8 cellular contexts compared by ENCODE assay signal in the genomic region with DNA sequence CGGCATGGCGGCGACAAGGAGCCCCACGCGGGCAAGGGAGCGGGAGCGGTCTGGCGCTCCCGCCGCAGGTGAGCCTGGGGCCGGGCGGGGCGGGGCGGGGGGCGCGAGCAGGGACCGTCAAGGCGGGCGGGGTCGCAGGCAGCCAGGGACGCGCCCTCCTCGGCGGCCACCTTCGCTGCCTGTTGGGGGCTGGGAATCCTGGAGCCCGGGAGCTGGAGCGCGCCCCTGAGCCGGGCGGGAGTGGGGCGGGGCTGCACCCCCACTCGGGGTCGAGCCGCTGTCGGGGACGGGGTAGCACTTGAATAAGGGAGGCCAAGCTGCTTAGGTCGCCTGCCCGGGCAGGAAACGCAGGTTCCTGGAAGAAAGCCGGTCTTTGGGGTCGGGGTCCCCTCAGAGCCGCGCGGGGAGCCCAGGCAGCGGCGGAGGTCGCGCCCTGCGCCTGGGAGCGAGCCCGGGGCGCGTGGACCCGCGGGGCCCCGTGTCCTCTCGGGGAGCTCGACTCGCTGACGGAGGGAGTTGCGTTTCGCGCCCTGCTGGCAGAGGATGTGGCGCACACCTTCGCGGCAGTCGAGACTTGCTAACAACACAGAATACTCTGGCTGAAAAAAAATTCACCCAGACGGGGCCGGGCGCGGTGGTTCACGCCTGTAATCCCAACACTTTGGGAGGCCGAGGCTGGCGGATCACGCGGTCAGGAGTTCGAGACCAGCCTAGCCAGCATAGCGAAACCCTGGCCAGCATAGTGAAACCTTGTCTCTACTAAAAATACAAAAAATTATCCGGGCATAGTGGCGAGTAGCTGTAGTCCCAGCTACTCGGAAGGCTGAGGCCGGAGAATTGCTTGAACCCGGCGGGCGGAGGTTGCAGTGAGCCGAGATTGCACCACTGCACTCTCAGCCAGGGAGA. TPM values are rescaled to one million over a fixed set of nuclear protein-coding genes. Genes with fewer than 3 reads are reported as not detected.
A peak's percentile ranks its signal among the peaks of the same experiment; 100 is the strongest.
DNase-seq lines count a peak whose midpoint lies in the region; ATAC-seq, FAIRE-seq and TF ChIP-seq lines count a peak whose summit lies in the region.

No MANE protein-coding gene starts in this region.

- no peaks in the 10 kb centered on the region for H3K9me3 Mint-ChIP-seq in T-helper 2 cell treated with Interferon-gamma antibody and Interleukin-4, amounts not matched to agents 5 μg/mL and 100 μg/mL, for 36 hours

- ATAC-seq in GM21825 (IDR thresholded peaks at IDR 0.05; ENCODE audit: unreplicated experiment), result peak; percentile 69

- peak overlapping the region; percentile 78 for H3K27ac Mint-ChIP-seq in T-helper 2 cell treated with Interferon-gamma antibody and Interleukin-4, amounts not matched to agents 5 μg/mL and 100 μg/mL, for 36 hours

- peak overlapping the region; percentile 30 to 53 for H3K27ac ChIP-seq in kidney (ENCODE audit: low read depth in 2 of 2, low read length in 2 of 2)

- H3K9me3 ChIP-seq in kidney (ENCODE audit: control insufficient read depth in 1 of 2, low read length in 2 of 2), result no peaks in the 10 kb centered on the region

- no peak for FAIRE-seq in kidney (lab: Jason Lieb, UNC)
- FAIRE-seq in H54 (lab: Jason Lieb, UNC), result no peak

- in situ Hi-C loops in G401 (cut with HindIII; ENCODE audit: low sequenced_read_pairs), result no loop called here

- peak overlapping the region; percentile 56 to 67 for H3K4me3 ChIP-seq in kidney (ENCODE audit: low read length in 2 of 2)

- TF ChIP-seq CTCF in kidney (IDR thresholded peaks at IDR 0.05; ENCODE audit: borderline replicate concordance, extremely low read depth, insufficient read depth), result no peak

- H3K4me1 Mint-ChIP-seq in T-helper 2 cell treated with Interferon-gamma antibody and Interleukin-4, amounts not matched to agents 5 μg/mL and 100 μg/mL, for 36 hours (ENCODE audit: low read depth), result peaks cover 38% of the 10 kb centered on the region

- no peaks in the 10 kb centered on the region for H3K36me3 ChIP-seq in kidney (ENCODE audit: control insufficient read depth in 1 of 2, insufficient read depth in 2 of 2, low read length in 2 of 2)

- DNase-seq in G401 (ENCODE audit: low spot score) (peak; percentile 64), Kasumi-1 (lab: John Stamatoyannopoulos, UW) (peak; percentile 35 to 41), astrocyte of the hippocampus (ENCODE audit: low read depth, low spot score) (peak; percentile 47), kidney (peak; percentile 91), H54 (ENCODE audit: insufficient read length, low spot score) (no peak)
- DNase-seq in T-helper 2 cell treated with Interferon-gamma antibody and Interleukin-4, amounts not matched to agents 5 μg/mL and 100 μg/mL, for 36 hours (ENCODE audit: low spot score), result peak; percentile 79
- peak; percentile 78 for DNase-seq in stimulated activated CD4-positive, alpha-beta T cell treated with anti-CD3 and anti-CD28 coated beads, Interleukin-2, amount 100 ng/mL, for 4 hours (ENCODE audit: low read depth)

- H3K9ac ChIP-seq in kidney (ENCODE audit: low read length in 2 of 2), result peak overlapping the region in 1 of 2 donors; percentile 36

- intact Hi-C loops in kidney (cut with DNase I), result no loop called here

- H3K27me3 Mint-ChIP-seq in T-helper 2 cell treated with Interferon-gamma antibody and Interleukin-4, amounts not matched to agents 5 μg/mL and 100 μg/mL, for 36 hours (ENCODE audit: low read depth), result peaks cover 22% of the 10 kb centered on the region

- H3K36me3 Mint-ChIP-seq in T-helper 2 cell treated with Interferon-gamma antibody and Interleukin-4, amounts not matched to agents 5 μg/mL and 100 μg/mL, for 36 hours (ENCODE audit: low read depth), result peaks cover 32% of the 10 kb centered on the region

- H3K4me1 ChIP-seq in kidney (ENCODE audit: control insufficient read depth in 1 of 2, insufficient read depth in 1 of 2, low read depth in 1 of 2, low read length in 2 of 2), result peaks cover 7 to 16% of the 10 kb centered on the region in 2 donors

- peak overlapping the region; percentile 86 for H3K4me3 Mint-ChIP-seq in T-helper 2 cell treated with Interferon-gamma antibody and Interleukin-4, amounts not matched to agents 5 μg/mL and 100 μg/mL, for 36 hours

- no peak for TF ChIP-seq POLR2A in H54 (IDR thresholded peaks at IDR 0.05; ENCODE audit: low read depth, low read length)

RNA-seq across cellular contexts. Expression of a gene that starts 0.6 kb away (rescaled TPM):
- total RNA-seq in G401 (2014; rRNA removed; shearing (Covaris generic)), result 0.25 and 1.7 TPM in 2 replicates
- total RNA-seq in kidney, result 10.8 TPM
- 7.1 TPM for polyA plus RNA-seq in kidney (ENCODE audit: insufficient read depth, low read depth, low replicate concordance)
